Comparison of ENCODE assay signal across 8 cellular contexts in genomic region chr11:859394-860131, GRCh38. TPM values are rescaled to one million over a fixed set of nuclear protein-coding genes. Genes with fewer than 3 reads are reported as not detected.
DNase-seq lines count a peak whose midpoint lies in the region; ATAC-seq and FAIRE-seq lines count a peak whose summit lies in the region.

No MANE protein-coding gene starts in this region.

- no peak overlapping the region for H2AFZ ChIP-seq in neuronal stem cell (ENCODE audit: low read length)

- H3K27ac ChIP-seq in neuronal stem cell (replicated peaks; ENCODE audit: low read length): no peak overlapping the region

- H3K4me3 ChIP-seq in neuronal stem cell (ENCODE audit: low read length in 2 of 2): peak overlapping the region in 1 of 2 donors; percentile 9

- H3K14ac ChIP-seq in neuronal stem cell (ENCODE audit: low read length): peak overlapping the region; percentile 94

- no peak overlapping the region for H2BK15ac ChIP-seq in neuronal stem cell (ENCODE audit: low read length)

- DNase-seq in EL (peak; percentile 58), NCI-H526 treated with DMSO at 0.1 percent for 48 hours (lab: John Stamatoyannopoulos, UW) (peak; percentile 58), neuronal stem cell (ENCODE audit: low spot score) (no peak), RKO (ENCODE audit: low spot score) (no peak), OCI-M2 (lab: John Stamatoyannopoulos, UW; ENCODE audit: unreplicated experiment) (no peak)

- peaks cover 18% of the 10 kb centered on the region for H3K79me1 ChIP-seq in neuronal stem cell (ENCODE audit: low read depth, low read length)

- H4K8ac ChIP-seq in neuronal stem cell (ENCODE audit: low read depth, low read length): peak overlapping the region; percentile 92

- no peak overlapping the region for H4K91ac ChIP-seq in neuronal stem cell (ENCODE audit: low read depth, low read length, poor library complexity)

- H3K4me2 ChIP-seq in neuronal stem cell (ENCODE audit: insufficient read depth, low read length, poor library complexity, severe bottlenecking): no peak overlapping the region

- peaks cover 18 to 33% of the 10 kb centered on the region in 2 donors for H3K4me1 ChIP-seq in neuronal stem cell (ENCODE audit: control insufficient read depth in 2 of 2, insufficient read depth in 1 of 2, low read depth in 1 of 2, low read length in 2 of 2)

- peak overlapping the region; percentile 46 for H2AK5ac ChIP-seq in neuronal stem cell (ENCODE audit: low read depth, low read length)

- WGBS in neuronal stem cell (ENCODE audit: extremely low coverage in 2 of 2, insufficient read length in 2 of 2, insufficient replicate concordance in 1 of 2), 2 donors: no CpG with 5 or more reads among the region's 31 CpGs

- H3K4ac ChIP-seq in neuronal stem cell (ENCODE audit: low read length): no peak overlapping the region

- no peak for ATAC-seq in HG02610 (IDR thresholded peaks at IDR 0.05; ENCODE audit: unreplicated experiment)
- no peak for ATAC-seq in GM18498 (IDR thresholded peaks at IDR 0.05; ENCODE audit: unreplicated experiment)

- H2BK12ac ChIP-seq in neuronal stem cell (ENCODE audit: low read length): no peak overlapping the region

- peak overlapping the region; percentile 76 for H3K18ac ChIP-seq in neuronal stem cell (ENCODE audit: low read length)

- H2BK120ac ChIP-seq in neuronal stem cell (ENCODE audit: low read depth, low read length): no peak overlapping the region

- FAIRE-seq in endometrium (lab: Jason Lieb, UNC): peak; percentile 33

- no peaks in the 10 kb centered on the region for H3K9me3 ChIP-seq in neuronal stem cell (replicated peaks in 1 of 2; ENCODE audit: control insufficient read depth in 2 of 2, insufficient read depth in 1 of 2, low read depth in 1 of 2, low read length in 2 of 2)

- peak overlapping the region; percentile 81 for H3K9ac ChIP-seq in neuronal stem cell (ENCODE audit: low read depth, low read length, poor library complexity)

- peaks cover 0 to 17% of the 10 kb centered on the region in 2 donors for H3K36me3 ChIP-seq in neuronal stem cell (replicated peaks in 1 of 2; ENCODE audit: control insufficient read depth in 2 of 2, insufficient read depth in 2 of 2, low read length in 2 of 2)

- no peak overlapping the region for H2BK5ac ChIP-seq in neuronal stem cell (ENCODE audit: low read length)

- H3K23ac ChIP-seq in neuronal stem cell (ENCODE audit: low read depth, low read length, poor library complexity): peak overlapping the region; percentile 89

- H3K27me3 ChIP-seq in neuronal stem cell (ENCODE audit: control insufficient read depth in 3 of 3, insufficient read depth in 3 of 3, low read depth in 1 of 3, low read length in 3 of 3): no peaks in the 10 kb centered on the region

RNA-seq across cellular contexts. Expression of gene TSPAN4, which starts 16.9 kb away (rescaled TPM):
- 39.4 TPM for polyA plus RNA-seq in neuronal stem cell (2013, experiment 1 of 2)
- polyA plus RNA-seq in neuronal stem cell (2013, experiment 2 of 2): 35.6 TPM

RNA-seq across cellular contexts. Expression of gene POLR2L, which starts 17.2 kb away (rescaled TPM):
- 129 TPM for polyA plus RNA-seq in neuronal stem cell (2013, experiment 1 of 2)
- 129 TPM for polyA plus RNA-seq in neuronal stem cell (2013, experiment 2 of 2)

RNA-seq across cellular contexts. Expression of gene CD151, which starts 26.8 kb away (rescaled TPM):
- 74.1 TPM for polyA plus RNA-seq in neuronal stem cell (2013, experiment 1 of 2)
- 74.3 TPM for polyA plus RNA-seq in neuronal stem cell (2013, experiment 2 of 2)

RNA-seq across cellular contexts. Expression of gene CRACR2B, which starts 31.8 kb away (rescaled TPM):
- polyA plus RNA-seq in neuronal stem cell (2013, experiment 1 of 2): 12.4 TPM
- polyA plus RNA-seq in neuronal stem cell (2013, experiment 2 of 2): 11.8 TPM

RNA-seq across cellular contexts. Expression of gene PNPLA2, which starts 40.8 kb away (rescaled TPM):
- polyA plus RNA-seq in neuronal stem cell (2013, experiment 1 of 2): 34.4 TPM
- polyA plus RNA-seq in neuronal stem cell (2013, experiment 2 of 2): 33.9 TPM

Comparison
In these comparisons a context has a peak if more than half of its experiments do, and no peak if none do; other contexts are left out.
1. DNase-seq: peak in EL (single experiment) and NCI-H526 treated with DMSO at 0.1 percent for 48 hours (single experiment); none in neuronal stem cell (single experiment), RKO (single experiment) and OCI-M2 (single experiment).